19 cellular contexts compared by ENCODE assay signal in the genomic region with DNA sequence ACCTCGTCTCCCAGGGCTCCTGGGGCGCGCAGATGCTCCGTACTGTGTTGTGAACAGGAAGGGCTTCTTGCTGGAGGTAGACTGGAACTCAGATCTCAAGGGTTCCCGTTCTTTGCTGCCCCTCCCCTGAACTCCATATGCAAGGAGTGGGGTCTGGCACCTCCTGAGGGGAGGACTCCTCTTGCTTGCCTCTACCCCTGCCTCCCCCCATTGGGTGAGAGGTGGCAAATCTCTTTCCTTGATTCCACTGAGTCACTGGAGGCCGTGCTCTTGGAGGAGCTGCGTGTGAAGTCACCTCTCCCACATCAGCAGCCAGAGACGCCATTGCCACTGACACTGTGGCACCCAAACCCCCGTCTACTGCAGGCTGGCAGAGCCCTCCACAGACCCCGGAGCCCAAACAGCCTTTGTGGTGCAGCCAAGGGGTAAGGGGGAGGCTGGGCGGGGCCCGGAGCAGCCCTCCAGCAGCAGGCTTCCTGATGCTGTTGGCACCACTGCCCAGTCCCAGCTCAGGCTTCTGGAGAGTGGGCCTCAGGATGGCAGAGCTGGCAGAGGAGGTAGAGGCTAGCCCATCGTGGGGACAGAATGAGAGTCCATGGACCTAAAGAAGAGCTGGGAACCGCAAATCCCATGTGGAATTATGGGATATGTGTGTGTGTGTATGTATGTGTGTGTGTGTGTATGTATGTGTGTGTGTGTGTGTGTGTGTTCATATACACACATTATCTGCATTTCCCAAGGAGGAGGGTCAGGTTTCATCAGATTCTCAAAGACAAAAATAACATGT.
DNase-seq lines count a peak whose midpoint lies in the region; ATAC-seq and TF ChIP-seq lines count a peak whose summit lies in the region.
"Had no signal": no experiment of that assay in that cellular context is flagged by ENCODE, and none has a peak within 500 bp of the region (broad histone marks: within the 10 kb centered on the region; RNA-seq: fewer than 3 reads in every experiment).

No MANE protein-coding gene starts in this region.

- no peak for ATAC-seq in activated naive CD4-positive, alpha-beta T cell treated with anti-CD3 and anti-CD28 coated beads, Interleukin-2, amount 50 U/mL, for 72 hours
- no peak for ATAC-seq in effector memory CD8-positive, alpha-beta T cell (replicated peaks)
- ATAC-seq: activated CD4-positive, alpha-beta T cell treated with anti-CD3 and anti-CD28 coated beads for 36 hours had no signal

- in situ Hi-C loops in transverse colon (cut with MboI; ENCODE audit: low pct_ligation_motif_present in 1 of 4, low pct_unique_long_range_greater_than_20kb in 1 of 4, low sequenced_read_pairs in 3 of 4), result loop anchor here (10.0 to 25.0 kb wide), 4 partner anchors 98 to 190 kb away; partner anchors contain the start of gene RUNX3 (in 3 of the 4)

- peak overlapping the region; percentile 28 to 88 for H3K4me3 Mint-ChIP-seq in effector memory CD8-positive, alpha-beta T cell
- H3K4me3 Mint-ChIP-seq: activated CD4-positive, alpha-beta T cell treated with anti-CD3 and anti-CD28 coated beads for 36 hours; activated T-helper 1 cell treated with anti-CD3 and anti-CD28 coated beads, Interleukin-12 subunit alpha, Interleukin-12 subunit beta, Interleukin-2, Interleukin-4 antibody, amounts not matched to agents 30 ng/mL and 10 ng/mL and 1 ng/mL, durations not matched to agents 14 hours and 24 hours and 36 hours had no signal

- H3K36me3 Mint-ChIP-seq in activated naive CD4-positive, alpha-beta T cell treated with anti-CD3 and anti-CD28 coated beads, Interleukin-2, amount 50 U/mL, for 72 hours, result no peaks in the 10 kb centered on the region
- H3K36me3 Mint-ChIP-seq in effector memory CD8-positive, alpha-beta T cell (ENCODE audit: insufficient read depth), result peaks cover 25% of the 10 kb centered on the region

- H3K27ac ChIP-seq in transverse colon, result peak overlapping the region in 3 of 4 donors; percentile 31 to 60 (median 33)
- H3K27ac ChIP-seq: prostate gland, SJSA1 had no signal

- H3K9me3 ChIP-seq in transverse colon, result no peaks in the 10 kb centered on the region
- no peaks in the 10 kb centered on the region for H3K9me3 ChIP-seq in MG63
- H3K9me3 ChIP-seq: HAP-1, prostate gland, SJSA1 had no signal

- H3K27me3 ChIP-seq in transverse colon (no peaks in the 10 kb centered on the region), MG63 (no peaks in the 10 kb centered on the region)
- H3K27me3 ChIP-seq: SJSA1 had no signal

- peak overlapping the region; percentile 59 for H3K4me3 ChIP-seq in NB4 (ENCODE audit: low read depth, low read length)
- H3K4me3 ChIP-seq in transverse colon, result no peak overlapping the region
- no peak overlapping the region for H3K4me3 ChIP-seq in MG63
- H3K4me3 ChIP-seq: HAP-1, prostate gland, SJSA1 had no signal

- DNase-seq in activated naive CD4-positive, alpha-beta T cell treated with anti-CD3 and anti-CD28 coated beads, Interleukin-2, amount 50 U/mL, for 72 hours (ENCODE audit: low spot score in 2 of 2), result no peak
- DNase-seq in activated naive CD4-positive, alpha-beta T cell (lab: John Stamatoyannopoulos, UW), result no peak
- DNase-seq in NB4 (ENCODE audit: low read depth), result peak; percentile 67
- no peak for DNase-seq in effector memory CD8-positive, alpha-beta T cell
- DNase-seq in transverse colon, result no peak
- no peak for DNase-seq in islet precursor cell
- no peak for DNase-seq in stimulated activated CD4-positive, alpha-beta T cell treated with anti-CD3 and anti-CD28 coated beads, Interleukin-2, amount 100 ng/mL, for 48 hours
- DNase-seq in MG63, result no peak
- DNase-seq: activated CD4-positive, alpha-beta T cell treated with anti-CD3 and anti-CD28 coated beads for 36 hours; COR-L47; NCI-H2081; NCI-H526 treated with DMSO at 0.1 percent for 48 hours; OCI-M1; stimulated activated CD4-positive, alpha-beta T cell treated with anti-CD3 and anti-CD28 coated beads, Interleukin-12 subunit alpha, Interleukin-12 subunit beta, amount 100 ng/mL, for 4 hours; T-helper 9 cell had no signal

- 87 to 100% methylated on average over 1 to 12 of the region's 14 CpGs for WGBS in transverse colon (ENCODE audit: low coverage in 1 of 2), 2 donors

- H3K27ac Mint-ChIP-seq in activated naive CD4-positive, alpha-beta T cell treated with anti-CD3 and anti-CD28 coated beads, Interleukin-2, amount 50 U/mL, for 72 hours, result peak overlapping the region; percentile 88 to 98
- H3K27ac Mint-ChIP-seq in effector memory CD8-positive, alpha-beta T cell, result no peak overlapping the region
- H3K27ac Mint-ChIP-seq: activated CD4-positive, alpha-beta T cell treated with anti-CD3 and anti-CD28 coated beads for 36 hours; activated T-helper 1 cell treated with anti-CD3 and anti-CD28 coated beads, Interleukin-12 subunit alpha, Interleukin-12 subunit beta, Interleukin-2, Interleukin-4 antibody, amounts not matched to agents 30 ng/mL and 10 ng/mL and 1 ng/mL, durations not matched to agents 14 hours and 24 hours and 36 hours had no signal

- no peak for TF ChIP-seq CTCF in NB4 (IDR thresholded peaks at IDR 0.05; ENCODE audit: low read depth, low read length)
- TF ChIP-seq CTCF in transverse colon (IDR thresholded peaks at IDR 0.05), result no peak

- peaks cover 56 to 58% of the 10 kb centered on the region in 2 donors for H3K4me1 Mint-ChIP-seq in effector memory CD8-positive, alpha-beta T cell (ENCODE audit: low read depth in 2 of 2)

- TF ChIP-seq EP300 in transverse colon (IDR thresholded peaks at IDR 0.05; ENCODE audit: low read depth), result no peak

- no peaks in the 10 kb centered on the region for H3K36me3 ChIP-seq in transverse colon
- no peaks in the 10 kb centered on the region for H3K36me3 ChIP-seq in MG63
- H3K36me3 ChIP-seq: HAP-1, prostate gland, SJSA1 had no signal

- no peak for TF ChIP-seq POLR2A in NB4 (IDR thresholded peaks at IDR 0.05; ENCODE audit: extremely low read depth, insufficient read length)
- no peak for TF ChIP-seq POLR2A in transverse colon (IDR thresholded peaks at IDR 0.05)

- H3K9me3 Mint-ChIP-seq in activated naive CD4-positive, alpha-beta T cell treated with anti-CD3 and anti-CD28 coated beads, Interleukin-2, amount 50 U/mL, for 72 hours, result no peaks in the 10 kb centered on the region
- H3K9me3 Mint-ChIP-seq in effector memory CD8-positive, alpha-beta T cell, result peaks cover 0 to 1% of the 10 kb centered on the region in 2 donors
- H3K9me3 Mint-ChIP-seq: activated T-helper 1 cell treated with anti-CD3 and anti-CD28 coated beads, Interleukin-12 subunit alpha, Interleukin-12 subunit beta, Interleukin-2, Interleukin-4 antibody, amounts not matched to agents 30 ng/mL and 10 ng/mL and 1 ng/mL, durations not matched to agents 14 hours and 24 hours and 36 hours had no signal

- H3K27me3 Mint-ChIP-seq in effector memory CD8-positive, alpha-beta T cell, result no peaks in the 10 kb centered on the region
- H3K27me3 Mint-ChIP-seq: activated CD4-positive, alpha-beta T cell treated with anti-CD3 and anti-CD28 coated beads for 36 hours had no signal

- peaks cover 0 to 25% (median 0%) of the 10 kb centered on the region in 4 donors for H3K4me1 ChIP-seq in transverse colon
- H3K4me1 ChIP-seq: HAP-1, SJSA1 had no signal

- intact Hi-C loops in transverse colon (cut with DNase I; ENCODE audit: low total_unique reads), result no loop called here

Comparison
In these comparisons a context has a peak if more than half of its experiments do, and no peak if none do; other contexts are left out.
1. H3K27ac Mint-ChIP-seq: peak in activated naive CD4-positive, alpha-beta T cell treated with anti-CD3 and anti-CD28 coated beads, Interleukin-2, amount 50 U/mL, for 72 hours (2 of 2); none in effector memory CD8-positive, alpha-beta T cell (0 of 2).